In the genomic region with DNA sequence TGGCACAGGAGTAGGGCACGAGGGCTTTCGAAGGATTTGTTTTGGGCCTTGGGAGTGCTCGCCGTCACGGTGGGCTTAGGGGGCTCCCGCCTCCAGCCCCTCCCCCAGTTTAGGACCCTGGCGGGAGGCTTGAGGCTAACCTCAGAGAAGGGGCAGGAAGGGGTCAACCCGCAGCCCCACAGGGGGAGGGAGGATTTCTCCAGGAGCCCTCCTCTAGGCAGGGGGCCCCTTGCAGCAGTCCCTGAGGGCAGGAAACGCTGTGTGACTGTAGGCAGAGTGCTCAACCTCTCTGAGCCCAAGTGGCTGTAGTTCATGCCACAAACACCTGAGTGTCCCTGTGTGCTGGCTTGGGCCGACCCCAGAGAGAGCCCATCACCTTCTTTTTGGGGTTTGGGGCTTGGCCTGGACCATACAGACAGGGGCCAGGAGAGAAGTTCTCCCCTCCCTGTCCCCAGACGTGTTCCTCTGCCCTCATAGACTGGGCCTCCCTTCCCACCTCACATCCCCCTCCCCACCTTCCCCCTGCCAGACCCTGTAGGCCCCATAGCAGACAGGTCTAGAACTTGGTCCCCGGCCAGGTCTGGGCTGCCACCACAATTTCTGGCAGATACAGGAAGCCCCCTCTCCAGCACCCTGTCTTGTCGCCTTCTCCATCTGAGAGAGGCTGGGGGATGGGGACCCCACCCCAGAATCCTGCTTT, we compare ENCODE assay signal across 9 cellular contexts. TPM values are rescaled to one million over a fixed set of nuclear protein-coding genes. Genes with fewer than 3 reads are reported as not detected.
DNase-seq lines count a peak whose midpoint lies in the region; ATAC-seq and TF ChIP-seq lines count a peak whose summit lies in the region.
"Had no signal": no experiment of that assay in that cellular context is flagged by ENCODE, and none has a peak within 500 bp of the region (broad histone marks: within the 10 kb centered on the region; RNA-seq: fewer than 3 reads in every experiment).

No MANE protein-coding gene starts in this region.

- peak; percentile 23 for ATAC-seq in activated CD8-positive, alpha-beta memory T cell treated with anti-CD3 and anti-CD28 coated beads, Interleukin-2, amount 10 ng/mL, durations not matched to agents 7 days and 5 days

- H3K9me3 ChIP-seq in iPS-20b (ENCODE audit: insufficient read depth, low read depth, low read length) (no peaks in the 10 kb centered on the region), testis (no peaks in the 10 kb centered on the region)

- no peaks in the 10 kb centered on the region for H3K27me3 Mint-ChIP-seq in activated CD8-positive, alpha-beta memory T cell treated with anti-CD3 and anti-CD28 coated beads, Interleukin-2, amount 10 ng/mL, durations not matched to agents 7 days and 5 days
- no peaks in the 10 kb centered on the region for H3K27me3 Mint-ChIP-seq in activated CD4-positive, alpha-beta memory T cell treated with anti-CD3 and anti-CD28 coated beads for 36 hours

- CTCF ChIA-PET in activated CD8-positive, alpha-beta memory T cell treated with anti-CD3 and anti-CD28 coated beads, Interleukin-2, amount 10 ng/mL, durations not matched to agents 7 days and 5 days (lab: Charles Lee), result interaction anchor here (0.6 to 2.4 kb wide), 6 partner anchors 11 to 919 kb away, joined by 3 to 30 read pairs (median 4); a partner anchor contains a TSS
- CTCF ChIA-PET in activated CD4-positive, alpha-beta memory T cell treated with anti-CD3 and anti-CD28 coated beads for 36 hours (lab: Charles Lee), result no interaction called here

- H3K27ac Mint-ChIP-seq in activated CD8-positive, alpha-beta memory T cell treated with anti-CD3 and anti-CD28 coated beads, Interleukin-2, amount 10 ng/mL, durations not matched to agents 7 days and 5 days, result peak overlapping the region; percentile 89
- H3K27ac Mint-ChIP-seq in activated CD4-positive, alpha-beta memory T cell treated with anti-CD3 and anti-CD28 coated beads for 36 hours, result no peak overlapping the region

- peaks cover 5% of the 10 kb centered on the region; the same call in 1 of the 2 replicates for H3K36me3 ChIP-seq in iPS-20b (ENCODE audit: insufficient read depth, low read depth, low read length)
- H3K36me3 ChIP-seq in testis (ENCODE audit: low read depth, missing control alignments), result no peaks in the 10 kb centered on the region

- H3K36me3 Mint-ChIP-seq in activated CD8-positive, alpha-beta memory T cell treated with anti-CD3 and anti-CD28 coated beads, Interleukin-2, amount 10 ng/mL, durations not matched to agents 7 days and 5 days, result peaks cover 2% of the 10 kb centered on the region
- peaks cover 9% of the 10 kb centered on the region for H3K36me3 Mint-ChIP-seq in activated CD4-positive, alpha-beta memory T cell treated with anti-CD3 and anti-CD28 coated beads for 36 hours

- POLR2A ChIA-PET in activated CD4-positive, alpha-beta memory T cell treated with anti-CD3 and anti-CD28 coated beads for 36 hours (lab: Charles Lee), result no interaction called here

- H3K9ac ChIP-seq in iPS-20b (ENCODE audit: low read depth, low read length), result peak overlapping the region; percentile 37; the same call in 1 of the 2 replicates

- H3K4me1 ChIP-seq in iPS-20b (ENCODE audit: insufficient read depth, low read length) (peaks cover 4% of the 10 kb centered on the region; the same call in 1 of the 2 replicates), testis (peaks cover 59% of the 10 kb centered on the region)

- intact Hi-C loops in activated CD4-positive, alpha-beta memory T cell treated with anti-CD3 and anti-CD28 coated beads for 36 hours (cut with micrococcal nuclease), result no loop called here
- intact Hi-C loops in testis (cut with DNase I; ENCODE audit: low total_unique reads), result no loop called here

- peak overlapping the region; percentile 61; the same call in 1 of the 2 replicates for H3K4me3 ChIP-seq in iPS-20b (ENCODE audit: low read length)
- peak overlapping the region in 1 of 2 donors; percentile 52 for H3K4me3 ChIP-seq in testis

- no peak for TF ChIP-seq POLR2A in testis (IDR thresholded peaks at IDR 0.05)

- H3K4me3 Mint-ChIP-seq in activated CD8-positive, alpha-beta memory T cell treated with anti-CD3 and anti-CD28 coated beads, Interleukin-2, amount 10 ng/mL, durations not matched to agents 7 days and 5 days, result peak overlapping the region; percentile 66
- H3K4me3 Mint-ChIP-seq in activated CD4-positive, alpha-beta memory T cell treated with anti-CD3 and anti-CD28 coated beads for 36 hours, result peak overlapping the region; percentile 23

- TF ChIP-seq CTCF in testis (IDR thresholded peaks at IDR 0.05) (no peak), GM10266 (IDR thresholded peaks at IDR 0.05; ENCODE audit: control insufficient read depth, insufficient read depth, low read depth, missing control alignments) (no peak)

- peaks cover 44% of the 10 kb centered on the region for H3K4me1 Mint-ChIP-seq in activated CD8-positive, alpha-beta memory T cell treated with anti-CD3 and anti-CD28 coated beads, Interleukin-2, amount 10 ng/mL, durations not matched to agents 7 days and 5 days
- H3K4me1 Mint-ChIP-seq in activated CD4-positive, alpha-beta memory T cell treated with anti-CD3 and anti-CD28 coated beads for 36 hours (ENCODE audit: low read depth), result peaks cover 23% of the 10 kb centered on the region

- no peaks in the 10 kb centered on the region for H3K9me3 Mint-ChIP-seq in activated CD8-positive, alpha-beta memory T cell treated with anti-CD3 and anti-CD28 coated beads, Interleukin-2, amount 10 ng/mL, durations not matched to agents 7 days and 5 days (ENCODE audit: low read depth)
- no peaks in the 10 kb centered on the region for H3K9me3 Mint-ChIP-seq in activated CD4-positive, alpha-beta memory T cell treated with anti-CD3 and anti-CD28 coated beads for 36 hours

- H3K27ac ChIP-seq in iPS-20b (ENCODE audit: low read length), result no peak overlapping the region
- H3K27ac ChIP-seq in testis, result peak overlapping the region; percentile 61 to 86
- H3K27ac ChIP-seq: HL-60 had no signal

- peak; percentile 74 for DNase-seq in activated CD8-positive, alpha-beta memory T cell treated with anti-CD3 and anti-CD28 coated beads, Interleukin-2, amount 10 ng/mL, durations not matched to agents 7 days and 5 days
- no peak for DNase-seq in activated CD8-positive, alpha-beta memory T cell treated with anti-CD3 and anti-CD28 coated beads for 24 hours
- DNase-seq in activated CD4-positive, alpha-beta memory T cell treated with anti-CD3 and anti-CD28 coated beads for 36 hours, result no peak
- DNase-seq in testis, result no peak
- DNase-seq in GM10266 (ENCODE audit: extremely low spot score), result no peak
- no peak for DNase-seq in GM03348 (ENCODE audit: low spot score)
- no peak for DNase-seq in NCI-H2081 (lab: John Stamatoyannopoulos, UW)

- H3K27me3 ChIP-seq in iPS-20b (ENCODE audit: insufficient read depth, low read length) (no peaks in the 10 kb centered on the region; the same call in 1 of the 2 replicates), testis (no peaks in the 10 kb centered on the region)

- WGBS in testis, 2 donors, result 44 to 49% methylated on average over 5 to 12 of the region's 13 CpGs

RNA-seq across cellular contexts. Expression of a gene that starts 8.1 kb away (rescaled TPM):
- total RNA-seq in activated CD8-positive, alpha-beta memory T cell treated with anti-CD3 and anti-CD28 coated beads, Interleukin-2, amount 10 ng/mL, durations not matched to agents 7 days and 5 days, result 10 to 100 TPM; 29.6 to 30.0 TPM
- 10 to 100 TPM; 19.3 to 20.0 TPM for total RNA-seq in activated CD4-positive, alpha-beta memory T cell treated with anti-CD3 and anti-CD28 coated beads for 36 hours
- total RNA-seq in testis, result 1,000 to 10,000 TPM in 1 of 2 donors, 100 to 1,000 TPM in 1; 1,000 to 1,122 TPM
- 493 TPM for polyA plus RNA-seq in testis (ENCODE audit: insufficient read depth, low read depth, low replicate concordance)

RNA-seq across cellular contexts. Expression of a gene that starts 10.7 kb away (rescaled TPM):
- total RNA-seq in activated CD8-positive, alpha-beta memory T cell treated with anti-CD3 and anti-CD28 coated beads, Interleukin-2, amount 10 ng/mL, durations not matched to agents 7 days and 5 days, result 100 to 1,000 TPM; 197 to 247 TPM
- total RNA-seq in activated CD4-positive, alpha-beta memory T cell treated with anti-CD3 and anti-CD28 coated beads for 36 hours, result 100 to 1,000 TPM in 1 of 2 experiments, 10 to 100 TPM in 1; 97.9 to 102 TPM
- total RNA-seq in testis, result 100 to 1,000 TPM in 1 of 2 donors, 10 to 100 TPM in 1; 90.3 to 118 TPM
- 80.5 TPM for polyA plus RNA-seq in testis (ENCODE audit: insufficient read depth, low read depth, low replicate concordance)

RNA-seq across cellular contexts. Expression of a gene that starts 32.4 kb away (rescaled TPM):
- under 1 TPM in 1 of 2 experiments, not detected in 1; 0.12 TPM for total RNA-seq in activated CD8-positive, alpha-beta memory T cell treated with anti-CD3 and anti-CD28 coated beads, Interleukin-2, amount 10 ng/mL, durations not matched to agents 7 days and 5 days
- not detected for total RNA-seq in activated CD4-positive, alpha-beta memory T cell treated with anti-CD3 and anti-CD28 coated beads for 36 hours
- 1 to 10 TPM; 1.6 to 4.0 TPM for total RNA-seq in testis
- 3.4 TPM for polyA plus RNA-seq in testis (ENCODE audit: insufficient read depth, low read depth, low replicate concordance)

RNA-seq across cellular contexts. Expression of a gene that starts 43.9 kb away (rescaled TPM):
- not detected for total RNA-seq in activated CD8-positive, alpha-beta memory T cell treated with anti-CD3 and anti-CD28 coated beads, Interleukin-2, amount 10 ng/mL, durations not matched to agents 7 days and 5 days
- not detected for total RNA-seq in activated CD4-positive, alpha-beta memory T cell treated with anti-CD3 and anti-CD28 coated beads for 36 hours
- 1 to 10 TPM in 1 of 2 donors, under 1 TPM in 1; 0.93 to 2.5 TPM for total RNA-seq in testis
- polyA plus RNA-seq in testis (ENCODE audit: insufficient read depth, low read depth, low replicate concordance), result 1.0 TPM

Comparison
In these comparisons a context has a peak if more than half of its experiments do, and no peak if none do; other contexts are left out.
1. RNA of a gene that starts 8.1 kb away (total RNA-seq): 1,000 to 1,122 TPM in testis; 29.6 to 30.0 TPM in activated CD8-positive, alpha-beta memory T cell treated with anti-CD3 and anti-CD28 coated beads, Interleukin-2, amount 10 ng/mL, durations not matched to agents 7 days and 5 days and 19.3 to 20.0 TPM in activated CD4-positive, alpha-beta memory T cell treated with anti-CD3 and anti-CD28 coated beads for 36 hours; every median in the first group is over 10 times any median in the second.